ENCODE assay signal across 17 cellular contexts in the genomic region with DNA sequence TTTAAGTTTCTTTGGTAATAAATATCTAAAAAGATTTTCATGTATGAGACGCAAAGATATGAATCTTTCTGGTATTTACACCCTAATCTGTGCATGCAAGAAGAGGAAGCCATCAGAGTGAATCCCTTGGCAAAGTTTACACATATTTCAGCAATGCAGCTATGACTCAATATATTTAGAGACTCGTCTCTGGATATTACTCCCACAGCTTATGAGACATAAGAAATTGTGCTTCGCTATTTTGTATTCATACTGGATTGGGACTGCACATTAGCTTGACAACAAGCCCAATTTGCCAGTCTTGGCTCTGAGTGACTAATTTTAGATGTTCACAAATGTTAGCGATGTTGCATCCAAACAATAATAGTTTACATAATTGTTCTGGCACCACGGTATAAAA.
DNase-seq lines count a peak whose midpoint lies in the region; ATAC-seq and TF ChIP-seq lines count a peak whose summit lies in the region.
"Had no signal": no experiment of that assay in that cellular context is flagged by ENCODE, and none has a peak within 500 bp of the region (broad histone marks: within the 10 kb centered on the region; RNA-seq: fewer than 3 reads in every experiment).

No MANE protein-coding gene starts in this region.

- H3K4me3 ChIP-seq in fibroblast of pulmonary artery (replicated peaks; ENCODE audit: low read depth, low read length): no peak overlapping the region
- no peak overlapping the region for H3K4me3 ChIP-seq in skeletal muscle satellite cell (ENCODE audit: low read length)
- H3K4me3 ChIP-seq: gastroesophageal sphincter, right atrium auricular region, suprapubic skin had no signal

- H3K4me2 ChIP-seq in skeletal muscle satellite cell (ENCODE audit: low read length): peak overlapping the region; percentile 52

- ATAC-seq in SK-N-SH treated with all-trans-retinoic acid at 6 μM for 48 hours: peak; percentile 91
- no peak for ATAC-seq in HG03196 (IDR thresholded peaks at IDR 0.05; ENCODE audit: unreplicated experiment)
- no peak for ATAC-seq in GM21717 (IDR thresholded peaks at IDR 0.05; ENCODE audit: unreplicated experiment)
- ATAC-seq: gastroesophageal sphincter had no signal

- TF ChIP-seq CTCF in fibroblast of pulmonary artery (IDR thresholded peaks at IDR 0.05; ENCODE audit: low read length, missing control alignments): no peak

- no peak for TF ChIP-seq POLR2A in erythroblast (IDR thresholded peaks at IDR 0.05; ENCODE audit: low read length)

- H3K9ac ChIP-seq in skeletal muscle satellite cell (ENCODE audit: low read depth, low read length): peak overlapping the region; percentile 54

- peaks cover 14% of the 10 kb centered on the region for H3K4me1 ChIP-seq in skeletal muscle satellite cell (ENCODE audit: control insufficient read depth, insufficient read depth, low read length)
- H3K4me1 ChIP-seq: gastroesophageal sphincter, right atrium auricular region, suprapubic skin had no signal

- H3K9me3 ChIP-seq in skeletal muscle satellite cell (replicated peaks; ENCODE audit: low read length): no peaks in the 10 kb centered on the region
- H3K9me3 ChIP-seq: gastroesophageal sphincter, right atrium auricular region, suprapubic skin had no signal

- H3K36me3 ChIP-seq in skeletal muscle satellite cell (ENCODE audit: insufficient read depth, low read length): no peaks in the 10 kb centered on the region
- H3K36me3 ChIP-seq: gastroesophageal sphincter, right atrium auricular region, suprapubic skin had no signal

- DNase-seq in GM03348 (ENCODE audit: low spot score) (peak; percentile 58), fibroblast of pulmonary artery (ENCODE audit: low read depth) (peak; percentile 53), erythroblast (lab: John Stamatoyannopoulos, UW) (no peak)
- no peak for DNase-seq in activated CD4-positive, alpha-beta T cell treated with anti-CD3 and anti-CD28 coated beads, Interleukin-2, amount 50 U/mL, for 1 hour
- DNase-seq: activated CD4-positive, alpha-beta T cell treated with anti-CD3 and anti-CD28 coated beads for 4 hours; activated CD8-positive, alpha-beta memory T cell treated with anti-CD3 and anti-CD28 coated beads, Interleukin-2, amount 50 U/mL, for 48 hours; H7; NCI-H1417; NCI-H345; T1000 had no signal

- H3K27me3 ChIP-seq in skeletal muscle satellite cell (ENCODE audit: control insufficient read depth, insufficient read depth, low read length): no peaks in the 10 kb centered on the region
- H3K27me3 ChIP-seq: gastroesophageal sphincter, right atrium auricular region, suprapubic skin had no signal

TF ChIP-seq in SK-N-SH treated with all-trans-retinoic acid at 6 μM for 48 hours, 23 proteins besides CTCF, POLR2A, EP300 and RAD21:
- TF ChIP-seq BACH2 (CRISPR knock-in tag; IDR thresholded peaks at IDR 0.05; ENCODE audit: borderline replicate concordance): no peak
- TF ChIP-seq, protein P1, sequence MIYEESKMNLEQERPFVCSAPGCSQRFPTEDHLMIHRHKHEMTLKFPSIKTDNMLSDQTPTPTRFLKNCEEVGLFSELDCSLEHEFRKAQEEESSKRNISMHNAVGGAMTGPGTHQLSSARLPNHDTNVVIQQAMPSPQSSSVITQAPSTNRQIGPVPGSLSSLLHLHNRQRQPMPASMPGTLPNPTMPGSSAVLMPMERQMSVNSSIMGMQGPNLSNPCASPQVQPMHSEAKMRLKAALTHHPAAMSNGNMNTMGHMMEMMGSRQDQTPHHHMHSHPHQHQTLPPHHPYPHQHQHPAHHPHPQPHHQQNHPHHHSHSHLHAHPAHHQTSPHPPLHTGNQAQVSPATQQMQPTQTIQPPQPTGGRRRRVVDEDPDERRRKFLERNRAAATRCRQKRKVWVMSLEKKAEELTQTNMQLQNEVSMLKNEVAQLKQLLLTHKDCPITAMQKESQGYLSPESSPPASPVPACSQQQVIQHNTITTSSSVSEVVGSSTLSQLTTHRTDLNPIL (CRISPR knock-in tag; IDR thresholded peaks at IDR 0.05; ENCODE audit: low read depth): no peak
- no peak for TF ChIP-seq GLIS3 (CRISPR knock-in tag; IDR thresholded peaks at IDR 0.05)
- no peak for TF ChIP-seq ESRRG (CRISPR knock-in tag; IDR thresholded peaks at IDR 0.05)
- TF ChIP-seq, protein P2, sequence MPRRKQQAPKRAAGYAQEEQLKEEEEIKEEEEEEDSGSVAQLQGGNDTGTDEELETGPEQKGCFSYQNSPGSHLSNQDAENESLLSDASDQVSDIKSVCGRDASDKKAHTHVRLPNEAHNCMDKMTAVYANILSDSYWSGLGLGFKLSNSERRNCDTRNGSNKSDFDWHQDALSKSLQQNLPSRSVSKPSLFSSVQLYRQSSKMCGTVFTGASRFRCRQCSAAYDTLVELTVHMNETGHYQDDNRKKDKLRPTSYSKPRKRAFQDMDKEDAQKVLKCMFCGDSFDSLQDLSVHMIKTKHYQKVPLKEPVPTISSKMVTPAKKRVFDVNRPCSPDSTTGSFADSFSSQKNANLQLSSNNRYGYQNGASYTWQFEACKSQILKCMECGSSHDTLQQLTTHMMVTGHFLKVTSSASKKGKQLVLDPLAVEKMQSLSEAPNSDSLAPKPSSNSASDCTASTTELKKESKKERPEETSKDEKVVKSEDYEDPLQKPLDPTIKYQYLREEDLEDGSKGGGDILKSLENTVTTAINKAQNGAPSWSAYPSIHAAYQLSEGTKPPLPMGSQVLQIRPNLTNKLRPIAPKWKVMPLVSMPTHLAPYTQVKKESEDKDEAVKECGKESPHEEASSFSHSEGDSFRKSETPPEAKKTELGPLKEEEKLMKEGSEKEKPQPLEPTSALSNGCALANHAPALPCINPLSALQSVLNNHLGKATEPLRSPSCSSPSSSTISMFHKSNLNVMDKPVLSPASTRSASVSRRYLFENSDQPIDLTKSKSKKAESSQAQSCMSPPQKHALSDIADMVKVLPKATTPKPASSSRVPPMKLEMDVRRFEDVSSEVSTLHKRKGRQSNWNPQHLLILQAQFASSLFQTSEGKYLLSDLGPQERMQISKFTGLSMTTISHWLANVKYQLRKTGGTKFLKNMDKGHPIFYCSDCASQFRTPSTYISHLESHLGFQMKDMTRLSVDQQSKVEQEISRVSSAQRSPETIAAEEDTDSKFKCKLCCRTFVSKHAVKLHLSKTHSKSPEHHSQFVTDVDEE (CRISPR knock-in tag; IDR thresholded peaks at IDR 0.05): no peak
- no peak; the same call in 1 of the 2 replicates for TF ChIP-seq ISL1 (CRISPR knock-in tag; IDR thresholded peaks at IDR 0.05)
- no peak for TF ChIP-seq SNAI2 (CRISPR knock-in tag; IDR thresholded peaks at IDR 0.05)
- no peak for TF ChIP-seq ZC3H10 (CRISPR knock-in tag; IDR thresholded peaks at IDR 0.05)
- no peak for TF ChIP-seq ZFP3 (CRISPR knock-in tag; IDR thresholded peaks at IDR 0.05)
TF ChIP-seq in SK-N-SH treated with all-trans-retinoic acid at 6 μM for 48 hours: peak in this region for 0.

Comparison
In these comparisons a context has a peak if more than half of its experiments do, and no peak if none do; other contexts are left out.
1. DNase-seq: peak in GM03348 (single experiment) and fibroblast of pulmonary artery (single experiment); none in activated CD4-positive, alpha-beta T cell treated with anti-CD3 and anti-CD28 coated beads, Interleukin-2, amount 50 U/mL, for 1 hour (single experiment) and erythroblast (0 of 2).